In the genomic region with DNA sequence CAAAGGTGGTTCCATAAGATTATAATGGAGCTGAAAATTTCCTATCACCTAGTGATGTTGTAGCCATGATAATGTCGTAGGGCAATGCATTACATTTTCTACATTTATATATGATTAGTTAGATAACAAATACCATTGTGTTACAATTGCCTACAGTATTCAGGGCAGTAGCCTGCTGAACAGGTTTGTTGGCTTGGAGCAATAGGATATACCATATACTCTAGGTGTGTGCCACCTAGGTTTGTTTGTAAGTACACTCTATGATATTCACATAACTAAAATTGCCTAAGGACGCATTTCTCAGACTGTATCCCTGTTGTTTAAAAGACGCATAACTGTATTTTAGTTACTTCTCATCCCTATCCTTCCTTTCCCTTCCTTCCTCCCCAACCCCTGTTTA, we compare ENCODE assay signal across 1 cellular context.
TF ChIP-seq lines count a peak whose summit lies in the region.

No MANE protein-coding gene starts in this region.

TF ChIP-seq in HepG2, 621 proteins besides CTCF, POLR2A, EP300 and RAD21:
- TF ChIP-seq POLR2AphosphoS2 (IDR thresholded peaks at IDR 0.05; ENCODE audit: low read depth, low read length) (0 out of 2 replicates have a peak, but pooled peaks have one; percentile 61), CSRNP2 (CRISPR knock-in tag; conservative IDR thresholded peaks at IDR 0.05; ENCODE audit: low read depth) (no peak)
